In the genomic region with DNA sequence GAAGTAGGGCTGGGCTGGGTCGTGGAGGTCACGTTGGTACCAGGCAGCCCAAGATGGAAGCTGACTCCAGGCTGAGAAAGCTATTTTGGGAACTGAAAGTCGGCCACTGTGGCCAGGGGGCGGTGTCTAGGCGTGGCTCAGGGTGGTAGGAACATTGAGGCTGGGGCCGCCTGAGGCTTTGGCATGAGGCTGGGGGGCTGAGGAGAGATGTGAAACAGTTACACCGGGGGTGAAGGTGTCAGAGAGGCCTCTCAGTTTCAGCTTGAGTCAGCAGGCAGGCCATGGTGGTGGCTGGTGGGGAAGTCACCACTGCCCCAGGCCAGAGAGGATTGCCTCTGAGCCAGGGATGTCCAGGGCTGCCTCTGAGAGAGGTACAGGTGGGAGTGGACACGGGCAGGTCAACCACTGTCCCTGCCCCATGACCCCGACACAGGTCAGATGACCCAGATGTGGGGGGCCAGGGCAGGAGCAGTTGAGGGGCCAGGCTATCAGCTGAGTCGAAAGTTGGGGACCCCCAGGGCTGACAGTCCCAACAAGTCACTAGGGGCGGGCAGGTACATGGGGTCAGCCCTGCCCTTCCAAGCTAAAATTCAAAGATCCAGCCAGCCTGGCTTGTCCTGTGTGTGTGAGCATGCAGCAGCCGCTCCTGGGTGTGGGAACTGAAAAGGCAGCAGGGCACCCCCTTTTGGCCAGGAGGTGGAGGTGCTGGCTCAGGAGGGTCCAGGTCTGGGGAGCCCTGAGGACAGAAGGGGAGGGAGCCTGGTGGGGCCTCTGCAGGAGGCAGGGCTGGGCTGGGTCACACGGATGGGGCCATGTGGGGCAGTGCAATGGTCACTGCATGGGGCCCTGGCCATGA, we compare ENCODE assay signal across 8 cellular contexts. TPM values are rescaled to one million over a fixed set of nuclear protein-coding genes. Genes with fewer than 3 reads are reported as not detected.
DNase-seq lines count a peak whose midpoint lies in the region; ATAC-seq and TF ChIP-seq lines count a peak whose summit lies in the region.

No MANE protein-coding gene starts in this region.

- TF ChIP-seq POLR2A in right lobe of liver (IDR thresholded peaks at IDR 0.05): no peak

- no peaks in the 10 kb centered on the region for H3K27me3 Mint-ChIP-seq in MCF 10A (ENCODE audit: insufficient read depth, unreplicated experiment)

- H3K9me3 Mint-ChIP-seq in MCF 10A (ENCODE audit: unreplicated experiment): no peaks in the 10 kb centered on the region

- H3K9me3 ChIP-seq in right lobe of liver: no peaks in the 10 kb centered on the region

- TF ChIP-seq CTCF in GM06990 (IDR thresholded peaks at IDR 0.05; ENCODE audit: insufficient read depth, low read length, poor library complexity, severe bottlenecking) (peak; percentile 93), MCF 10A (IDR thresholded peaks at IDR 0.05; ENCODE audit: unreplicated experiment) (peak; percentile 64), right lobe of liver (IDR thresholded peaks at IDR 0.05) (peak; percentile 45 to 58 (median 53))

- POLR2A ChIA-PET in MCF 10A (lab: Yijun Ruan, JAX): interaction anchor here (0.6 to 1.6 kb wide), 2 partner anchors 11 to 722 kb away, joined by 3 to 5 read pairs; no protein-coding TSS in a partner anchor

- H3K27me3 ChIP-seq in GM06990 (replicated peaks; ENCODE audit: control insufficient read depth, insufficient read depth, low read length): no peaks in the 10 kb centered on the region
- H3K27me3 ChIP-seq in right lobe of liver: no peaks in the 10 kb centered on the region

- DNase-seq in GM06990 (ENCODE audit: extremely low read depth, insufficient read length) (peak; percentile 93), HUDEP-2 (lab: John Stamatoyannopoulos, UW; ENCODE audit: unreplicated experiment in 76 of 76) (peak in 64 of 76 experiments; percentile 12 to 77 (median 62)), UCSD-AML1 (lab: John Stamatoyannopoulos, UW; ENCODE audit: unreplicated experiment) (peak; percentile 62), MCF 10A (ENCODE audit: unreplicated experiment) (peak; percentile 71), right lobe of liver (peak; percentile 61 to 72 (median 63)), Ammon's horn (ENCODE audit: low spot score) (no peak)
- peak; percentile 56 to 60 for DNase-seq in stimulated activated CD8-positive, alpha-beta memory T cell treated with anti-CD3 and anti-CD28 coated beads, Interleukin-2, amount 100 ng/mL, for 1 hour (ENCODE audit: low read depth in 2 of 2)

- peaks cover 14% of the 10 kb centered on the region for H3K36me3 Mint-ChIP-seq in MCF 10A (ENCODE audit: insufficient read depth, unreplicated experiment)

- ATAC-seq in GM21515 (IDR thresholded peaks at IDR 0.05; ENCODE audit: unreplicated experiment) (peak; percentile 65), right lobe of liver (peak; percentile 51 to 70 (median 66))

- H3K4me3 ChIP-seq in GM06990 (replicated peaks; ENCODE audit: low read depth, low read length): peak overlapping the region; percentile 50
- no peak overlapping the region for H3K4me3 ChIP-seq in right lobe of liver

- peak overlapping the region; percentile 74 for H3K27ac Mint-ChIP-seq in MCF 10A (ENCODE audit: low read depth, unreplicated experiment)

- no peak overlapping the region for H3K4me3 Mint-ChIP-seq in MCF 10A (ENCODE audit: unreplicated experiment)

- H3K4me1 ChIP-seq in right lobe of liver: no peaks in the 10 kb centered on the region

- 45% methylated on average over 8 of the region's 13 CpGs for WGBS in right lobe of liver (ENCODE audit: insufficient coverage, low coverage, low lambda C conversion rate, missing lambda C conversion rate)

- BruUV-seq in MCF 10A (replicated peaks; lab: Mats Ljungman, UMichigan): no TSS peak

- H3K27ac ChIP-seq in right lobe of liver: peak overlapping the region in 1 of 3 donors; percentile 16

- CTCF ChIA-PET in MCF 10A (lab: Yijun Ruan, JAX): interaction anchor here (0.6 to 2.8 kb wide), 9 partner anchors 7 to 223 kb away, joined by 3 to 12 read pairs (median 4); a partner anchor contains a TSS

- intact Hi-C loops in MCF 10A (cut with micrococcal nuclease): loop anchor here (1.0 kb wide), 2 partner anchors 14 to 48 kb away; no protein-coding TSS in a partner anchor
- intact Hi-C loops in right lobe of liver (cut with DNase I): no loop called here

- peaks cover 15% of the 10 kb centered on the region for H3K4me1 Mint-ChIP-seq in MCF 10A (ENCODE audit: insufficient read depth, unreplicated experiment)

- H3K36me3 ChIP-seq in GM06990 (ENCODE audit: control insufficient read depth, insufficient read depth, low read length) (peaks cover 34% of the 10 kb centered on the region), right lobe of liver (no peaks in the 10 kb centered on the region)

RNA-seq across cellular contexts. Expression of a gene that starts 7.2 kb away (rescaled TPM):
- total RNA-seq in MCF 10A (2022) (0.25 TPM in 1 of 2 replicates, not detected in the other), right lobe of liver (under 1 TPM in 1 of 6 experiments, not detected in 5; 0.31 TPM)

RNA-seq across cellular contexts. Expression of a gene that starts 12.6 kb away (rescaled TPM):
- total RNA-seq in MCF 10A (2022) (31.3 and 40.6 TPM in 2 replicates), right lobe of liver (10 to 100 TPM; 10.0 to 29.9 (median 13.7) TPM)

RNA-seq across cellular contexts. Expression of a gene that starts 16.1 kb away (rescaled TPM):
- total RNA-seq in MCF 10A (2022) (16.7 and 21.6 TPM in 2 replicates), right lobe of liver (10 to 100 TPM; 12.8 to 20.6 (median 14.6) TPM)

RNA-seq across cellular contexts. Expression of a gene that starts 18.1 kb away (rescaled TPM):
- total RNA-seq in MCF 10A (2022): 65.4 and 68.5 TPM in 2 replicates
- total RNA-seq in right lobe of liver: 10 to 100 TPM; 11.6 to 43.2 (median 16.5) TPM

RNA-seq across cellular contexts. Expression of a gene that starts 25.6 kb away (rescaled TPM):
- total RNA-seq in MCF 10A (2022): 35.2 and 39.7 TPM in 2 replicates
- total RNA-seq in right lobe of liver: 10 to 100 TPM; 48.3 to 67.1 (median 60.9) TPM
